11 cellular contexts compared by ENCODE assay signal in genomic region chr16:2007081-2007836, GRCh38. TPM values are rescaled to one million over a fixed set of nuclear protein-coding genes. Genes with fewer than 3 reads are reported as not detected.
DNase-seq lines count a peak whose midpoint lies in the region; ATAC-seq and TF ChIP-seq lines count a peak whose summit lies in the region.
"Had no signal": no experiment of that assay in that cellular context is flagged by ENCODE, and none has a peak within 500 bp of the region (broad histone marks: within the 10 kb centered on the region; RNA-seq: fewer than 3 reads in every experiment).

No MANE protein-coding gene starts in this region.

- H3K27me3 Mint-ChIP-seq in activated CD4-positive, alpha-beta T cell treated with anti-CD3 and anti-CD28 coated beads, Interleukin-2, amount 10 ng/mL, durations not matched to agents 24 days and 14 days = no peaks in the 10 kb centered on the region
- no peaks in the 10 kb centered on the region for H3K27me3 Mint-ChIP-seq in T-helper 17 cell

- H3K4me3 ChIP-seq in fibroblast of mammary gland (ENCODE audit: control insufficient read depth, low read depth, low read length) = peak overlapping the region; percentile 63

- no peaks in the 10 kb centered on the region for H3K9me3 Mint-ChIP-seq in activated CD4-positive, alpha-beta T cell treated with anti-CD3 and anti-CD28 coated beads, Interleukin-2, amount 10 ng/mL, durations not matched to agents 24 days and 14 days
- no peaks in the 10 kb centered on the region for H3K9me3 Mint-ChIP-seq in stimulated activated effector memory CD8-positive, alpha-beta T cell treated with anti-CD3 and anti-CD28 coated beads, Interleukin-12 subunit alpha, Interleukin-12 subunit beta, amount 100 ng/mL, for 72 hours

- H3K4me1 Mint-ChIP-seq in activated CD4-positive, alpha-beta T cell treated with anti-CD3 and anti-CD28 coated beads, Interleukin-2, amount 10 ng/mL, durations not matched to agents 24 days and 14 days = peaks cover 33% of the 10 kb centered on the region
- peaks cover 25% of the 10 kb centered on the region for H3K4me1 Mint-ChIP-seq in T-helper 17 cell
- H3K4me1 Mint-ChIP-seq in stimulated activated effector memory CD8-positive, alpha-beta T cell treated with anti-CD3 and anti-CD28 coated beads, Interleukin-12 subunit alpha, Interleukin-12 subunit beta, amount 100 ng/mL, for 72 hours = peaks cover 50% of the 10 kb centered on the region

- TF ChIP-seq CTCF in fibroblast of mammary gland (conservative IDR thresholded peaks at IDR 0.05; ENCODE audit: control insufficient read depth, insufficient read depth, low read depth, low read length) = no peak

- H3K4me3 Mint-ChIP-seq in activated CD4-positive, alpha-beta T cell treated with anti-CD3 and anti-CD28 coated beads, Interleukin-2, amount 10 ng/mL, durations not matched to agents 24 days and 14 days = peak overlapping the region; percentile 87
- H3K4me3 Mint-ChIP-seq in T-helper 17 cell = peak overlapping the region; percentile 88
- H3K4me3 Mint-ChIP-seq in stimulated activated effector memory CD8-positive, alpha-beta T cell treated with anti-CD3 and anti-CD28 coated beads, Interleukin-12 subunit alpha, Interleukin-12 subunit beta, amount 100 ng/mL, for 72 hours = peak overlapping the region; percentile 87

- DNase-seq in activated CD4-positive, alpha-beta T cell treated with anti-CD3 and anti-CD28 coated beads, Interleukin-2, amount 10 ng/mL, durations not matched to agents 24 days and 14 days = no peak
- DNase-seq in activated CD4-positive, alpha-beta T cell treated with anti-CD3 and anti-CD28 coated beads for 4 hours = no peak
- DNase-seq in T-helper 17 cell = no peak
- DNase-seq in fibroblast of mammary gland (ENCODE audit: low read depth) = no peak
- DNase-seq in stimulated activated effector memory CD8-positive, alpha-beta T cell treated with anti-CD3 and anti-CD28 coated beads, Interleukin-12 subunit alpha, Interleukin-12 subunit beta, amount 100 ng/mL, for 72 hours (ENCODE audit: low spot score in 2 of 2) = no peak
- DNase-seq in activated effector memory CD4-positive, alpha-beta T cell treated with anti-CD3 and anti-CD28 coated beads, Interleukin-2, amount 50 U/mL, for 16 hours = no peak
- DNase-seq in ecto neural progenitor cell (ENCODE audit: low spot score) = no peak
- no peak for DNase-seq in SHP77 (lab: John Stamatoyannopoulos, UW)
- DNase-seq: activated CD4-positive, alpha-beta T cell treated with anti-CD3 and anti-CD28 coated beads for 1 hour; DMS153 had no signal

- ATAC-seq in T-helper 17 cell = no peak
- ATAC-seq in stimulated activated effector memory CD8-positive, alpha-beta T cell treated with anti-CD3 and anti-CD28 coated beads, Interleukin-12 subunit alpha, Interleukin-12 subunit beta, amount 100 ng/mL, for 72 hours = no peak

- H3K36me3 Mint-ChIP-seq in activated CD4-positive, alpha-beta T cell treated with anti-CD3 and anti-CD28 coated beads, Interleukin-2, amount 10 ng/mL, durations not matched to agents 24 days and 14 days (ENCODE audit: low read depth) = peaks cover 29% of the 10 kb centered on the region
- H3K36me3 Mint-ChIP-seq in T-helper 17 cell (ENCODE audit: low read depth) = no peaks in the 10 kb centered on the region
- peaks cover 48% of the 10 kb centered on the region for H3K36me3 Mint-ChIP-seq in stimulated activated effector memory CD8-positive, alpha-beta T cell treated with anti-CD3 and anti-CD28 coated beads, Interleukin-12 subunit alpha, Interleukin-12 subunit beta, amount 100 ng/mL, for 72 hours

- intact Hi-C loops in activated CD4-positive, alpha-beta T cell treated with anti-CD3 and anti-CD28 coated beads, Interleukin-2, amount 10 ng/mL, durations not matched to agents 24 days and 14 days (cut with micrococcal nuclease) = loop anchor here (5.0 to 10.0 kb wide), 3 partner anchors 35 to 245 kb away; partner anchors contain the start of genes BRICD5, ECI1, PGP and TBL3

- no peaks in the 10 kb centered on the region for H3K9me3 ChIP-seq in T-helper 17 cell (ENCODE audit: control insufficient read depth, low read length, poor library complexity, severe bottlenecking)
- H3K9me3 ChIP-seq: right atrium auricular region had no signal

- H3K27ac Mint-ChIP-seq in activated CD4-positive, alpha-beta T cell treated with anti-CD3 and anti-CD28 coated beads, Interleukin-2, amount 10 ng/mL, durations not matched to agents 24 days and 14 days = peak overlapping the region; percentile 85
- H3K27ac Mint-ChIP-seq in T-helper 17 cell = peak overlapping the region; percentile 83
- H3K27ac Mint-ChIP-seq in stimulated activated effector memory CD8-positive, alpha-beta T cell treated with anti-CD3 and anti-CD28 coated beads, Interleukin-12 subunit alpha, Interleukin-12 subunit beta, amount 100 ng/mL, for 72 hours = peak overlapping the region; percentile 93

RNA-seq across cellular contexts. Expression of gene ZNF598, which starts 2.4 kb away (rescaled TPM):
- 93.9 and 99.0 TPM in 2 replicates for total RNA-seq in activated CD4-positive, alpha-beta T cell treated with anti-CD3 and anti-CD28 coated beads, Interleukin-2, amount 10 ng/mL, durations not matched to agents 24 days and 14 days
- total RNA-seq in T-helper 17 cell = 10 to 100 TPM; 45.2 to 46.7 TPM

RNA-seq across cellular contexts. Expression of gene NPW, which starts 12.3 kb away (rescaled TPM):
- total RNA-seq in activated CD4-positive, alpha-beta T cell treated with anti-CD3 and anti-CD28 coated beads, Interleukin-2, amount 10 ng/mL, durations not matched to agents 24 days and 14 days = 6.9 and 7.0 TPM in 2 replicates
- total RNA-seq in T-helper 17 cell = 1 to 10 TPM in 1 of 2 donors, not detected in 1; 2.0 TPM
- total RNA-seq: right atrium auricular region had no signal

RNA-seq across cellular contexts. Expression of gene SYNGR3, which starts 17.5 kb away (rescaled TPM):
- 18.1 and 20.2 TPM in 2 replicates for total RNA-seq in activated CD4-positive, alpha-beta T cell treated with anti-CD3 and anti-CD28 coated beads, Interleukin-2, amount 10 ng/mL, durations not matched to agents 24 days and 14 days
- 1 to 10 TPM; 7.3 to 8.1 TPM for total RNA-seq in T-helper 17 cell

RNA-seq across cellular contexts. Expression of gene NHERF2, which starts 19.4 kb away (rescaled TPM):
- total RNA-seq in activated CD4-positive, alpha-beta T cell treated with anti-CD3 and anti-CD28 coated beads, Interleukin-2, amount 10 ng/mL, durations not matched to agents 24 days and 14 days = 1.3 and 1.8 TPM in 2 replicates
- 1 to 10 TPM; 2.2 to 3.9 TPM for total RNA-seq in T-helper 17 cell

RNA-seq across cellular contexts. Expression of gene GFER, which starts 23.3 kb away (rescaled TPM):
- 41.6 and 42.8 TPM in 2 replicates for total RNA-seq in activated CD4-positive, alpha-beta T cell treated with anti-CD3 and anti-CD28 coated beads, Interleukin-2, amount 10 ng/mL, durations not matched to agents 24 days and 14 days
- 10 to 100 TPM; 16.2 to 22.1 TPM for total RNA-seq in T-helper 17 cell
